ENCODE assay signal across 18 cellular contexts in genomic region chr1:218676991-218677390, GRCh38.
DNase-seq lines count a peak whose midpoint lies in the region; ATAC-seq and TF ChIP-seq lines count a peak whose summit lies in the region.
"Had no signal": no experiment of that assay in that cellular context is flagged by ENCODE, and none has a peak within 500 bp of the region (broad histone marks: within the 10 kb centered on the region; RNA-seq: fewer than 3 reads in every experiment).

No MANE protein-coding gene starts in this region.

- BruUV-seq in IMR-90 (replicated peaks; lab: Mats Ljungman, UMichigan): no TSS peak

- no peaks in the 10 kb centered on the region for H3K36me3 ChIP-seq in IMR-90 (ENCODE audit: control insufficient read depth, insufficient read depth, low read length)
- H3K36me3 ChIP-seq in osteoblast (ENCODE audit: insufficient read depth, low read length): no peaks in the 10 kb centered on the region

- H3K56ac ChIP-seq in IMR-90 (ENCODE audit: extremely low read depth, insufficient read depth, low read length): no peak overlapping the region

- TF ChIP-seq RAD21 in IMR-90 (IDR thresholded peaks at IDR 0.05; ENCODE audit: low read length): no peak

- WGBS in IMR-90 (ENCODE audit: extremely low coverage in 2 of 2, insufficient read length in 1 of 2), 2 experiments: 93% methylated on average over 3 of the region's 7 CpGs; no CpG with 5 or more reads in 1 of the 2 experiments

- no peak overlapping the region for H3K27ac ChIP-seq in IMR-90 (ENCODE audit: insufficient read depth, low read length)
- H3K27ac ChIP-seq in osteoblast (ENCODE audit: low read depth, low read length): peak overlapping the region; percentile 25
- H3K27ac ChIP-seq: PC-9 had no signal

- H2AK5ac ChIP-seq in IMR-90 (ENCODE audit: low read depth, low read length): no peak overlapping the region

- no peak for TF ChIP-seq CTCF in IMR-90 (conservative IDR thresholded peaks at IDR 0.05; ENCODE audit: low read depth, low read length)
- TF ChIP-seq CTCF in osteoblast (IDR thresholded peaks at IDR 0.05; ENCODE audit: extremely low read depth, low read depth, low read length): no peak
- TF ChIP-seq CTCF in GM10266 (IDR thresholded peaks at IDR 0.05; ENCODE audit: control insufficient read depth, insufficient read depth, low read depth, missing control alignments): no peak

- CTCF ChIA-PET in IMR-90 (lab: Yijun Ruan, JAX): interaction anchor here (0.6 kb wide), 1 partner anchor 838 kb away, joined by 4 read pairs; no protein-coding TSS in a partner anchor

- H3K9me3 ChIP-seq in IMR-90 (ENCODE audit: control insufficient read depth, insufficient read depth, low read length): no peaks in the 10 kb centered on the region
- H3K9me3 ChIP-seq in osteoblast (ENCODE audit: low read depth, low read length): no peaks in the 10 kb centered on the region
- H3K9me3 ChIP-seq: A549 had no signal

- dilution Hi-C loops in IMR-90 (cut with HindIII; ENCODE audit: low sequenced_read_pairs, unreplicated experiment): no loop called here

- H3K27me3 ChIP-seq in IMR-90 (ENCODE audit: control insufficient read depth, insufficient read depth, low read length) (no peaks in the 10 kb centered on the region; the same call in 1 of the 2 replicates), osteoblast (ENCODE audit: insufficient read depth, low read length) (no peaks in the 10 kb centered on the region)

- H2AFZ ChIP-seq in IMR-90 (replicated peaks; ENCODE audit: low read length, poor library complexity): no peak overlapping the region
- H2AFZ ChIP-seq in osteoblast (ENCODE audit: low read length): peak overlapping the region; percentile 56
- H2AFZ ChIP-seq: PC-9 had no signal

- no peak overlapping the region for H2AK9ac ChIP-seq in IMR-90 (replicated peaks; ENCODE audit: low read depth, low read length, poor library complexity)

- TF ChIP-seq POLR2A in IMR-90 (IDR thresholded peaks at IDR 0.05; ENCODE audit: low read depth, low read length): no peak

- no peak overlapping the region for H4K8ac ChIP-seq in IMR-90 (ENCODE audit: low read depth in 2 of 2, low read length in 2 of 2)

- DNase-seq in IMR-90 (no peak), amniotic epithelial cell (ENCODE audit: low read depth) (peak; percentile 39), iris pigment epithelial cell (ENCODE audit: low read depth) (peak; percentile 45), osteoblast (ENCODE audit: insufficient read length, low spot score, missing footprints) (no peak), NCI-H226 (no peak), NCI-H748 (lab: John Stamatoyannopoulos, UW; ENCODE audit: unreplicated experiment) (no peak), GM10266 (ENCODE audit: extremely low spot score) (no peak)
- DNase-seq in stimulated activated CD4-positive, alpha-beta T cell treated with anti-CD3 and anti-CD28 coated beads, Interleukin-2, amount 100 ng/mL, for 24 hours: no peak
- DNase-seq: CD4-positive, alpha-beta T cell; DMS153; GF-D8; NCI-H1417; NCI-H187; NCI-H2227 treated with DMSO at 0.1 percent for 48 hours; NCI-H524; PC-9 had no signal

- H3K79me2 ChIP-seq in osteoblast (ENCODE audit: insufficient read depth, low read length): no peaks in the 10 kb centered on the region

- H3K4me3 ChIP-seq in IMR-90 (ENCODE audit: insufficient read depth, low read depth, low read length): no peak overlapping the region
- no peak overlapping the region for H3K4me3 ChIP-seq in osteoblast (ENCODE audit: insufficient read depth, low read length)
- H3K4me3 ChIP-seq: A549, GM12878, PC-9 had no signal

- no peak overlapping the region for H4K91ac ChIP-seq in IMR-90 (ENCODE audit: insufficient read depth, low read depth, low read length)

- no peak overlapping the region for H3K18ac ChIP-seq in IMR-90 (ENCODE audit: low read depth, low read length)

- no peak overlapping the region for H3K14ac ChIP-seq in IMR-90 (replicated peaks; ENCODE audit: low read depth, low read length)

- no peak overlapping the region for H3K9ac ChIP-seq in IMR-90 (ENCODE audit: low read depth, low read length)

- H3K9me1 ChIP-seq in IMR-90 (ENCODE audit: insufficient read depth, low read length): no peaks in the 10 kb centered on the region

- H4K20me1 ChIP-seq in IMR-90 (ENCODE audit: insufficient read depth, low read length) (no peaks in the 10 kb centered on the region), osteoblast (ENCODE audit: insufficient read depth, low read length) (no peaks in the 10 kb centered on the region)

- H4K5ac ChIP-seq in IMR-90 (ENCODE audit: low read depth, low read length): no peak overlapping the region

- no peak overlapping the region for H2BK120ac ChIP-seq in IMR-90 (ENCODE audit: low read depth, low read length)

- POLR2A ChIA-PET in IMR-90 (lab: Charles Lee; ENCODE audit: unreplicated experiment): interaction anchor here (0.6 kb wide), 1 partner anchor 9 kb away, joined by 3 read pairs; no protein-coding TSS in a partner anchor

- no peak overlapping the region for H2BK5ac ChIP-seq in IMR-90 (ENCODE audit: low read depth, low read length, poor library complexity, severe bottlenecking)

- intact Hi-C loops in IMR-90 (cut with micrococcal nuclease): loop anchor here (10.0 kb wide), 1 partner anchor 182 kb away; no protein-coding TSS in a partner anchor

- H3K4me1 ChIP-seq in IMR-90 (ENCODE audit: control insufficient read depth, insufficient read depth, low read length): peaks cover 7% of the 10 kb centered on the region
- H3K4me1 ChIP-seq in osteoblast (ENCODE audit: insufficient read depth, low read length): peaks cover 50% of the 10 kb centered on the region

- in situ Hi-C loops in IMR-90 (cut with MboI; ENCODE audit: low sequenced_read_pairs): no loop called here

- H3K4me2 ChIP-seq in IMR-90 (ENCODE audit: low read depth, low read length) (no peak overlapping the region), osteoblast (ENCODE audit: insufficient read depth, low read length) (no peak overlapping the region)
- H3K4me2 ChIP-seq: A549, PC-9 had no signal

- 0 out of 3 replicates have a peak overlapping the region, but pooled peaks have one; percentile 28 for H2BK15ac ChIP-seq in IMR-90 (ENCODE audit: low read depth, low read length)

- no peak for ATAC-seq in IMR-90 (ENCODE audit: low read depth)
- ATAC-seq: A549, GM12878 had no signal

- H2BK20ac ChIP-seq in IMR-90 (ENCODE audit: low read depth, low read length): no peak overlapping the region

- no peaks in the 10 kb centered on the region for H3K79me1 ChIP-seq in IMR-90 (ENCODE audit: low read depth in 1 of 2, low read length in 2 of 2)

- H3K23ac ChIP-seq in IMR-90 (ENCODE audit: low read depth, low read length): no peak overlapping the region

- no peak overlapping the region for H3K4ac ChIP-seq in IMR-90 (ENCODE audit: low read depth, low read length)

TF ChIP-seq in IMR-90, 13 proteins besides CTCF, POLR2A, EP300 and RAD21:
- TF ChIP-seq MAZ (IDR thresholded peaks at IDR 0.05; ENCODE audit: borderline replicate concordance, low read depth, low read length) (no peak), USF2 (IDR thresholded peaks at IDR 0.05; ENCODE audit: low read depth, low read length) (no peak), BHLHE40 (IDR thresholded peaks at IDR 0.05; ENCODE audit: low read depth, low read length) (no peak), CHD1 (IDR thresholded peaks at IDR 0.05; ENCODE audit: low read depth, low read length) (no peak), FOS (IDR thresholded peaks at IDR 0.05; ENCODE audit: low read depth, low read length) (no peak), MXI1 (IDR thresholded peaks at IDR 0.05; ENCODE audit: borderline replicate concordance, low read depth, low read length) (no peak), ELK1 (IDR thresholded peaks at IDR 0.05; ENCODE audit: borderline replicate concordance, low read depth, low read length) (no peak), RFX5 (IDR thresholded peaks at IDR 0.05; ENCODE audit: low read depth, low read length) (no peak), NFE2L2 (IDR thresholded peaks at IDR 0.05; ENCODE audit: low read depth, low read length) (no peak), CEBPB (IDR thresholded peaks at IDR 0.05; ENCODE audit: low read depth, low read length) (no peak), SMC3 (IDR thresholded peaks at IDR 0.05; ENCODE audit: low read depth, low read length) (no peak), MAFK (IDR thresholded peaks at IDR 0.05; ENCODE audit: low read depth, low read length) (no peak), RCOR1 (IDR thresholded peaks at IDR 0.05; ENCODE audit: insufficient replicate concordance, low read length) (no peak)

Comparison
In these comparisons a context has a peak if more than half of its experiments do, and no peak if none do; other contexts are left out.
1. DNase-seq: peak in amniotic epithelial cell (single experiment) and iris pigment epithelial cell (single experiment); none in IMR-90 (single experiment), osteoblast (single experiment), NCI-H226 (single experiment), NCI-H748 (single experiment), stimulated activated CD4-positive, alpha-beta T cell treated with anti-CD3 and anti-CD28 coated beads, Interleukin-2, amount 100 ng/mL, for 24 hours (0 of 2) and GM10266 (single experiment).